ENCODE assay signal across 29 cellular contexts in the genomic region with DNA sequence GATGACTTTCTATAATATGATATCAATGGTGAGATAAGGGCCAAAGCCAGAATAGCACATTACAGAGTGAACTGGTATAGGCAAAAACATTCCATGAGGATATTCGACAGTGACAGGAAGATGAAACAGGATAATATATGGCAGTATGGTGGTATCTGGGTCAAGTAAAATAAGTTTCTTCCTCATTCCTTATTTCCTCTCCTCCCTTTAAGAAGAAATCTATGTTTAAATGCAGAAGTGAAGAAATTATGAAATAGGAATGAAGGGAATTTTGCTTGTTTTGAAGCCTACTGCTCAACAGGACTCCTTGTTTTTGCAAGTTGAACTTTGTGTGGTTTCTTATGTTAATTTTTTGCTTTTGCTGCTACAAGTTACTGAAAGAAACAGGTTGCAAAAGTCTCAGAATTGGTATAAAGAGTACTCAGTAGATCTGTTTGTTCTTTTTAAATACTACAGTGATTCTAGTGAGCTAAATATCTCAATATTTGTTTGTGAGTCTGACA. TPM values are rescaled to one million over a fixed set of nuclear protein-coding genes. Genes with fewer than 3 reads are reported as not detected.
A peak's percentile ranks its signal among the peaks of the same experiment; 100 is the strongest.
DNase-seq lines count a peak whose midpoint lies in the region; ATAC-seq and TF ChIP-seq lines count a peak whose summit lies in the region.
"Had no signal": no experiment of that assay in that cellular context is flagged by ENCODE, and none has a peak within 500 bp of the region (broad histone marks: within the 10 kb centered on the region; RNA-seq: fewer than 3 reads in every experiment).

No MANE protein-coding gene starts in this region.

- H3F3A ChIP-seq in GM23338 (replicated peaks; ENCODE audit: low read depth) = no peaks in the 10 kb centered on the region

- H3K79me2 ChIP-seq in GM23338 (replicated peaks; ENCODE audit: insufficient read depth) = peaks cover 51% of the 10 kb centered on the region

- no peaks in the 10 kb centered on the region for H3K9me2 ChIP-seq in GM23338 (ENCODE audit: insufficient read depth)

- H3K36me3 ChIP-seq in GM23338 (ENCODE audit: insufficient read depth) (no peaks in the 10 kb centered on the region), iPS-18a (ENCODE audit: control insufficient read depth, low read depth, low read length) (no peaks in the 10 kb centered on the region), psoas muscle (ENCODE audit: insufficient read depth in 1 of 2, low read depth in 1 of 2) (no peaks in the 10 kb centered on the region), esophagus muscularis mucosa (no peaks in the 10 kb centered on the region), breast epithelium (no peaks in the 10 kb centered on the region)
- H3K36me3 ChIP-seq: ascending aorta, BE2C, prostate gland, suprapubic skin, vagina, WERI-Rb-1 had no signal

- H4K20me1 ChIP-seq in GM23338 (replicated peaks; ENCODE audit: insufficient read depth) = no peaks in the 10 kb centered on the region

- H3K4me3 ChIP-seq in GM23338 = peak overlapping the region; percentile 21
- H3K4me3 ChIP-seq in iPS-18a (ENCODE audit: low read length) = peak overlapping the region; percentile 15
- peak overlapping the region; percentile 17 for H3K4me3 ChIP-seq in psoas muscle
- no peak overlapping the region for H3K4me3 ChIP-seq in esophagus muscularis mucosa
- no peak overlapping the region for H3K4me3 ChIP-seq in breast epithelium
- H3K4me3 ChIP-seq: A549, ascending aorta, lung, prostate gland, skin epidermis, suprapubic skin, vagina had no signal

- peak overlapping the region; percentile 79 for H3K27ac ChIP-seq in GM23338 (ENCODE audit: low read depth)
- peak overlapping the region; percentile 27 for H3K27ac ChIP-seq in iPS-18a (ENCODE audit: low read length)
- H3K27ac ChIP-seq in psoas muscle = peak overlapping the region; percentile 60
- no peak overlapping the region for H3K27ac ChIP-seq in esophagus muscularis mucosa (replicated peaks in 1 of 4)
- peak overlapping the region in 1 of 2 donors; percentile 40 for H3K27ac ChIP-seq in breast epithelium
- H3K27ac ChIP-seq: A549, ascending aorta, prostate gland, skin epidermis, suprapubic skin, vagina, WERI-Rb-1 had no signal

- peak overlapping the region; percentile 61; the same call in 1 of the 2 replicates for H3K27ac Mint-ChIP-seq in GM23338
- H3K27ac Mint-ChIP-seq: activated naive CD4-positive, alpha-beta T cell treated with anti-CD3 and anti-CD28 coated beads, Interleukin-2, amount 50 U/mL, for 24 hours; activated T-helper 1 cell treated with anti-CD3 and anti-CD28 coated beads, Interleukin-12 subunit alpha, Interleukin-12 subunit beta, Interleukin-2, Interleukin-4 antibody, amounts not matched to agents 30 ng/mL and 10 ng/mL and 1 ng/mL, durations not matched to agents 14 hours and 24 hours and 36 hours had no signal

- no peak for ATAC-seq in GM23338
- ATAC-seq in psoas muscle = peak; percentile 17 to 43 (median 26)
- ATAC-seq: A549, SK-N-SH treated with all-trans-retinoic acid at 6 μM for 48 hours had no signal

- peaks cover 74% of the 10 kb centered on the region for H3K4me1 Mint-ChIP-seq in GM23338
- H3K4me1 Mint-ChIP-seq: activated naive CD4-positive, alpha-beta T cell treated with anti-CD3 and anti-CD28 coated beads, Interleukin-2, amount 50 U/mL, for 24 hours had no signal

- H3K9me3 ChIP-seq in iPS-18a (ENCODE audit: control insufficient read depth, low read depth, low read length) (no peaks in the 10 kb centered on the region), psoas muscle (no peaks in the 10 kb centered on the region), esophagus muscularis mucosa (no peaks in the 10 kb centered on the region), breast epithelium (no peaks in the 10 kb centered on the region)
- H3K9me3 ChIP-seq: A549, ascending aorta, BE2C, prostate gland, suprapubic skin, vagina had no signal

- WGBS in psoas muscle, 3 donors = 15 to 27% (median 18%) methylated on average over 1 of the region's 1 CpG
- 59% methylated on average over 1 of the region's 1 CpG for WGBS in esophagus muscularis mucosa

- H3K27me3 ChIP-seq in GM23338 (ENCODE audit: insufficient read depth) (no peaks in the 10 kb centered on the region), iPS-18a (ENCODE audit: control insufficient read depth, insufficient read depth, low read length) (no peaks in the 10 kb centered on the region), psoas muscle (ENCODE audit: insufficient read depth in 3 of 3, low read length in 2 of 3) (no peaks in the 10 kb centered on the region), esophagus muscularis mucosa (no peaks in the 10 kb centered on the region), breast epithelium (no peaks in the 10 kb centered on the region)
- H3K27me3 ChIP-seq: ascending aorta, BE2C, suprapubic skin, vagina had no signal

- H3K36me3 Mint-ChIP-seq in GM23338 (ENCODE audit: low read depth) = no peaks in the 10 kb centered on the region
- H3K36me3 Mint-ChIP-seq: activated naive CD4-positive, alpha-beta T cell treated with anti-CD3 and anti-CD28 coated beads, Interleukin-2, amount 50 U/mL, for 24 hours had no signal

- peaks cover 3% of the 10 kb centered on the region for H3K27me3 Mint-ChIP-seq in GM23338 (ENCODE audit: insufficient read depth, low read depth, poor library complexity)

- no peak overlapping the region for H2AFZ ChIP-seq in GM23338

- no peak overlapping the region for H3K9ac ChIP-seq in iPS-18a (ENCODE audit: low read length)

- TF ChIP-seq CTCF in GM23338 (conservative IDR thresholded peaks at IDR 0.05; ENCODE audit: low read depth in 2 of 2) (no peak), psoas muscle (IDR thresholded peaks at IDR 0.05) (no peak), esophagus muscularis mucosa (IDR thresholded peaks at IDR 0.05) (no peak), breast epithelium (IDR thresholded peaks at IDR 0.05) (no peak)

- peak overlapping the region; percentile 41 for H3K4me3 Mint-ChIP-seq in GM23338
- H3K4me3 Mint-ChIP-seq: activated naive CD4-positive, alpha-beta T cell treated with anti-CD3 and anti-CD28 coated beads, Interleukin-2, amount 50 U/mL, for 24 hours; activated T-helper 1 cell treated with anti-CD3 and anti-CD28 coated beads, Interleukin-12 subunit alpha, Interleukin-12 subunit beta, Interleukin-2, Interleukin-4 antibody, amounts not matched to agents 30 ng/mL and 10 ng/mL and 1 ng/mL, durations not matched to agents 14 hours and 24 hours and 36 hours had no signal

- no peaks in the 10 kb centered on the region for H3K9me3 Mint-ChIP-seq in GM23338
- H3K9me3 Mint-ChIP-seq: activated T-helper 1 cell treated with anti-CD3 and anti-CD28 coated beads, Interleukin-12 subunit alpha, Interleukin-12 subunit beta, Interleukin-2, Interleukin-4 antibody, amounts not matched to agents 30 ng/mL and 10 ng/mL and 1 ng/mL, durations not matched to agents 14 hours and 24 hours and 36 hours had no signal

- intact Hi-C loops in psoas muscle (cut with DNase I) (no loop called here), esophagus muscularis mucosa (cut with DNase I) (no loop called here), breast epithelium (cut with DNase I; ENCODE audit: low total_unique reads) (no loop called here)

- H3K4me2 ChIP-seq in GM23338 = peak overlapping the region; percentile 56
- H3K4me2 ChIP-seq: A549 had no signal

- DNase-seq in GM23338 (ENCODE audit: low spot score) = no peak
- DNase-seq in amniotic epithelial cell (ENCODE audit: low read depth) = peak; percentile 87
- no peak for DNase-seq in psoas muscle
- DNase-seq in iPS-NIHi11 (ENCODE audit: low spot score) = no peak
- no peak for DNase-seq in NCI-H524 (lab: John Stamatoyannopoulos, UW)
- DNase-seq in esophagus muscularis mucosa (ENCODE audit: extremely low spot score) = no peak
- no peak for DNase-seq in breast epithelium (ENCODE audit: low spot score in 2 of 2)
- DNase-seq: BE2C, DMS79 treated with DMSO at 0.1 percent for 48 hours, foreskin melanocyte, hippocampal formation, islet precursor cell, NCI-H1092, NCI-H187 treated with DMSO at 0.1 percent for 48 hours, NCI-H2227 treated with DMSO at 0.1 percent for 48 hours, NCI-H748 treated with DMSO at 0.1 percent for 48 hours, WERI-Rb-1 had no signal

- TF ChIP-seq EP300 in esophagus muscularis mucosa (IDR thresholded peaks at IDR 0.05) = no peak

- H3K4me1 ChIP-seq in GM23338 (ENCODE audit: insufficient read depth) (peaks cover 64% of the 10 kb centered on the region), iPS-18a (ENCODE audit: control insufficient read depth, low read depth, low read length) (peaks cover 51% of the 10 kb centered on the region), psoas muscle (peaks cover 38% of the 10 kb centered on the region), esophagus muscularis mucosa (peaks cover 0 to 15% (median 2%) of the 10 kb centered on the region in 4 donors), breast epithelium (no peaks in the 10 kb centered on the region)
- H3K4me1 ChIP-seq: A549, BE2C, prostate gland, suprapubic skin had no signal

- no peak for TF ChIP-seq POLR2A in esophagus muscularis mucosa (IDR thresholded peaks at IDR 0.05; ENCODE audit: low read depth)
- no peak for TF ChIP-seq POLR2A in breast epithelium (IDR thresholded peaks at IDR 0.05)

TF ChIP-seq in GM23338, 12 proteins besides CTCF, POLR2A, EP300 and RAD21 (continues in another document):
- TF ChIP-seq, protein P1, sequence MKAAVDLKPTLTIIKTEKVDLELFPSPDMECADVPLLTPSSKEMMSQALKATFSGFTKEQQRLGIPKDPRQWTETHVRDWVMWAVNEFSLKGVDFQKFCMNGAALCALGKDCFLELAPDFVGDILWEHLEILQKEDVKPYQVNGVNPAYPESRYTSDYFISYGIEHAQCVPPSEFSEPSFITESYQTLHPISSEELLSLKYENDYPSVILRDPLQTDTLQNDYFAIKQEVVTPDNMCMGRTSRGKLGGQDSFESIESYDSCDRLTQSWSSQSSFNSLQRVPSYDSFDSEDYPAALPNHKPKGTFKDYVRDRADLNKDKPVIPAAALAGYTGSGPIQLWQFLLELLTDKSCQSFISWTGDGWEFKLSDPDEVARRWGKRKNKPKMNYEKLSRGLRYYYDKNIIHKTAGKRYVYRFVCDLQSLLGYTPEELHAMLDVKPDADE (IDR thresholded peaks at IDR 0.05) = no peak
- TF ChIP-seq CREB1 (CRISPR knock-in tag; IDR thresholded peaks at IDR 0.05; ENCODE audit: low read depth) (no peak), NANOG (IDR thresholded peaks at IDR 0.05; ENCODE audit: borderline replicate concordance) (no peak), ZNF331 (CRISPR knock-in tag; IDR thresholded peaks at IDR 0.05; ENCODE audit: low read depth) (no peak), EZH2 (IDR thresholded peaks at IDR 0.05; ENCODE audit: low read depth, unreplicated experiment) (no peak)

RNA-seq across cellular contexts. Expression of a gene that starts 7.0 kb away (rescaled TPM):
- 22.5 and 28.9 TPM in 2 replicates for total RNA-seq in GM23338 (2014; rRNA removed; shearing (Covaris generic))
- polyA plus RNA-seq in GM23338 (2016; fragmentation: Nextera tagmentation; extraction: Ambion mirVana) = 5.2 and 7.4 TPM in 2 replicates
- total RNA-seq in psoas muscle = 10 to 100 TPM in 3 of 4 donors, 1 to 10 TPM in 1; 7.1 to 21.9 (median 14.5) TPM
- polyA plus RNA-seq in psoas muscle = 1 to 10 TPM; 1.3 to 5.4 (median 3.0) TPM
- total RNA-seq in esophagus muscularis mucosa = 10 to 100 TPM in 1 of 4 donors, 1 to 10 TPM in 3; 5.8 to 12.1 (median 6.9) TPM
- total RNA-seq in breast epithelium = 100 to 1,000 TPM in 1 of 3 donors, 10 to 100 TPM in 2; 32.6 to 147 (median 46.5) TPM
- total RNA-seq: activated T-helper 1 cell treated with anti-CD3 and anti-CD28 coated beads, Interleukin-12 subunit alpha, Interleukin-12 subunit beta, Interleukin-2, Interleukin-4 antibody, amounts not matched to agents 30 ng/mL and 10 ng/mL and 1 ng/mL, durations not matched to agents 14 hours and 24 hours and 36 hours; T-helper 2 cell treated with Interferon-gamma antibody and Interleukin-4, amounts not matched to agents 100 ng/mL and 5 ng/mL, for 36 hours had no signal

Comparison
In these comparisons a context has a peak if more than half of its experiments do, and no peak if none do; other contexts are left out.
1. H3K27ac ChIP-seq: peak in GM23338 (single experiment), iPS-18a (single experiment) and psoas muscle (single experiment); none in esophagus muscularis mucosa (0 of 4).
2. H3K4me3 ChIP-seq: peak in GM23338 (single experiment), iPS-18a (single experiment) and psoas muscle (single experiment); none in esophagus muscularis mucosa (0 of 4) and breast epithelium (0 of 3).